Comparison of ENCODE assay signal across 15 cellular contexts in genomic region chr14:77105118-77105517, GRCh38. TPM values are rescaled to one million over a fixed set of nuclear protein-coding genes. Genes with fewer than 3 reads are reported as not detected.
DNase-seq lines count a peak whose midpoint lies in the region; ATAC-seq and TF ChIP-seq lines count a peak whose summit lies in the region.
"Had no signal": no experiment of that assay in that cellular context is flagged by ENCODE, and none has a peak within 500 bp of the region (broad histone marks: within the 10 kb centered on the region; RNA-seq: fewer than 3 reads in every experiment).

No MANE protein-coding gene starts in this region.

- in situ Hi-C loops in GM13976 (cut with MboI; ENCODE audit: low sequenced_read_pairs, unreplicated experiment): no loop called here

- TF ChIP-seq CTCF in dorsolateral prefrontal cortex (IDR thresholded peaks at IDR 0.05 in 54 of 56, conservative IDR thresholded peaks at IDR 0.05 in 2 of 56; ENCODE audit: low read depth in 1 of 56, partially characterized antibody in 56 of 56) (peak in 2 of 56 donors; percentile 10 to 11), GM13976 (IDR thresholded peaks at IDR 0.05; ENCODE audit: borderline replicate concordance, control extremely low read depth, extremely low read depth, insufficient read depth, missing control alignments) (no peak)

- H3K36me3 Mint-ChIP-seq in T-helper 17 cell (ENCODE audit: low read depth): peaks cover 10% of the 10 kb centered on the region

- no peaks in the 10 kb centered on the region for H3K27me3 ChIP-seq in dorsolateral prefrontal cortex

- H3K27me3 Mint-ChIP-seq in T-helper 17 cell: no peaks in the 10 kb centered on the region
- H3K27me3 Mint-ChIP-seq: CD4-positive, CD25-positive, alpha-beta regulatory T cell; memory B cell; stimulated activated naive B cell treated with anti-CD40 and anti-IgM and Interleukin-4, amounts not matched to agents 10 μg/mL and 1 μg/mL and 100 μg/mL, for 72 hours had no signal

- peak overlapping the region in 45 of 59 donors; percentile 2 to 50 (median 24) for H3K4me3 ChIP-seq in dorsolateral prefrontal cortex

- no peak overlapping the region for H3K4me3 Mint-ChIP-seq in T-helper 17 cell
- H3K4me3 Mint-ChIP-seq: memory B cell; stimulated activated naive B cell treated with anti-CD40 and anti-IgM and Interleukin-4, amounts not matched to agents 10 μg/mL and 1 μg/mL and 100 μg/mL, for 72 hours had no signal

- intact Hi-C loops in dorsolateral prefrontal cortex (cut with DNase I): no loop called here

- H3K4me1 Mint-ChIP-seq in T-helper 17 cell: peaks cover 23% of the 10 kb centered on the region

- DNase-seq in T-helper 17 cell (no peak), dorsolateral prefrontal cortex (no peak), middle frontal gyrus (ENCODE audit: extremely low spot score, low spot score) (peak; percentile 73), superior temporal gyrus (ENCODE audit: extremely low spot score) (peak; percentile 97), GM13976 (ENCODE audit: low spot score) (no peak)
- DNase-seq in activated T-cell treated with anti-CD3 and anti-CD28 coated beads, Interleukin-2, amount 50 U/mL, for 1 hour: no peak
- DNase-seq: activated CD4-positive, CD25-positive, alpha-beta regulatory T cell treated with anti-CD3 and anti-CD28 coated beads, Interleukin-2, amount 50 U/mL, for 72 hours; activated T-cell treated with anti-CD3 and anti-CD28 coated beads, Interleukin-2, amount 50 U/mL, for 48 hours; CD4-positive, CD25-positive, alpha-beta regulatory T cell; MM.1S; stimulated activated CD4-positive, alpha-beta T cell treated with anti-CD3 and anti-CD28 coated beads, Interleukin-4, amount 100 ng/mL, for 1 hour; stimulated activated naive B cell treated with anti-CD40 and anti-IgM and Interleukin-4, amounts not matched to agents 10 μg/mL and 1 μg/mL and 100 μg/mL, for 72 hours had no signal

- peak overlapping the region; percentile 85 to 100 (median 98) for H3K27ac ChIP-seq in dorsolateral prefrontal cortex

- H3K9me3 ChIP-seq in T-helper 17 cell (ENCODE audit: control insufficient read depth, low read length, poor library complexity, severe bottlenecking): no peaks in the 10 kb centered on the region

- peak overlapping the region; percentile 62 for H3K27ac Mint-ChIP-seq in T-helper 17 cell
- H3K27ac Mint-ChIP-seq: memory B cell; stimulated activated naive B cell treated with anti-CD40 and anti-IgM and Interleukin-4, amounts not matched to agents 10 μg/mL and 1 μg/mL and 100 μg/mL, for 72 hours had no signal

- ATAC-seq in T-helper 17 cell (no peak), HG03159 (IDR thresholded peaks at IDR 0.05; ENCODE audit: unreplicated experiment) (no peak)
- ATAC-seq: stimulated activated naive B cell treated with anti-CD40 and anti-IgM and Interleukin-4, amounts not matched to agents 10 μg/mL and 1 μg/mL and 100 μg/mL, for 72 hours had no signal

RNA-seq across cellular contexts. Expression of gene CIPC, which starts 7.1 kb away (rescaled TPM):
- total RNA-seq in T-helper 17 cell (10 to 100 TPM; 11.2 to 13.4 TPM), dorsolateral prefrontal cortex (100 to 1,000 TPM in 30 of 120 experiments, 10 to 100 TPM in 90; 63.6 to 149 (median 93.0) TPM)

RNA-seq across cellular contexts. Expression of gene ZDHHC22, which starts 36.5 kb away (rescaled TPM):
- total RNA-seq in T-helper 17 cell (not detected), dorsolateral prefrontal cortex (100 to 1,000 TPM in 1 of 120 experiments, 10 to 100 TPM in 119; 19.6 to 100 (median 62.4) TPM)
- total RNA-seq: CD4-positive, CD25-positive, alpha-beta regulatory T cell; H4 had no signal

Comparison
In these comparisons a context has a peak if more than half of its experiments do, and no peak if none do; other contexts are left out.
1. DNase-seq: peak in middle frontal gyrus (single experiment) and superior temporal gyrus (single experiment); none in T-helper 17 cell (0 of 3), dorsolateral prefrontal cortex (0 of 10), activated T-cell treated with anti-CD3 and anti-CD28 coated beads, Interleukin-2, amount 50 U/mL, for 1 hour (single experiment) and GM13976 (single experiment).
2. RNA of gene CIPC, which starts 7.1 kb away (total RNA-seq): 63.6 to 149 TPM in dorsolateral prefrontal cortex; 11.2 to 13.4 TPM in T-helper 17 cell; every median in the first group is over 4 times any median in the second.
3. RNA of gene ZDHHC22, which starts 36.5 kb away (total RNA-seq): 19.6 to 100 TPM in dorsolateral prefrontal cortex; not detected in T-helper 17 cell; every median in the first group is over 10 times any median in the second.